Comparison of ENCODE assay signal across 1 cellular context in the genomic region with DNA sequence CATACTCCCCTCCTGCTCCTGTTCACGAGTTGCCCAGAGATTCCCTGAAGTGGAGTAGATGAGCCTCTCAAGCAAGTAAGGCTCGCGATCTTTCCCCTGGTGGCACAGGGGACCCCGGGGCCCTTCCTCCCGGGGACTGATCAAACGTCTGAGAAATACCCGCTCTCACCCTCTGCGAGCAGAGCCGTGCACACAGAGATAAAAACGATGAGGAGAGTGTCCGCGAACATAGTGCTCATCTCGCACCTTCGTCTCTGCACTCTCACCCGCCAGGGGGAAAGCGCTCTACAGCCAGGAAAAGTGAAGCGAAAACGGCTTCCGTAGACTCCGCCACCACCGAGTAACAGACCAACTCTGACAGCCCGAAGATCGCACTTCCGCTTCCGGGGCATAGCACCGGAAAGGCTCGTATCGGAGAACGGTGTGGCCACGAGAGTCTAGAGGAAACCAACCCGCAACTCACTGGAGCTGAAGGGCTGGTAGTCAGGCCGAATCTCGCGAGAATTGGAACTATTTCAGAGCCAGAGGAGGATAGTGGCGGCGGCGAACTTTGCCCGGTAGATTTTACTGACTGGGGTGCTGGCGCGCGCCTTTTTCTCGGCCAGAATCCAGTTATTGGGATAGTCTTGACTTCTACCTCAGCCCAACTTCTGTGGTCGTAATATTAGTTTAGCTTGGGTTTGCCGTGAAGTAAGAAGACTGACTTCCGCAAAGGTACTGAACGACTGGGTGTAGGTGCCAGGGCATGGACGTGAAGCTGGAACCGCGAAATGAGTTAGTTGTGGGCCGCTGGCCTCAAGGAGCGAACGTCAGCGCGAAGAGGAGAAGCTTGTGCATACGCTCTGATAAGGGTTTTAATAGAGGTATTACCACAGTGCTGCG.
A peak's percentile ranks its signal among the peaks of the same experiment; 100 is the strongest.
TF ChIP-seq lines count a peak whose summit lies in the region.

A gene with protein sequence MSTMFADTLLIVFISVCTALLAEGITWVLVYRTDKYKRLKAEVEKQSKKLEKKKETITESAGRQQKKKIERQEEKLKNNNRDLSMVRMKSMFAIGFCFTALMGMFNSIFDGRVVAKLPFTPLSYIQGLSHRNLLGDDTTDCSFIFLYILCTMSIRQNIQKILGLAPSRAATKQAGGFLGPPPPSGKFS (minus strand): TSS at position 356 of the 882 bp plus-strand sequence. CDS start 117 bp downstream, at position 239.

TF ChIP-seq in K562, 482 proteins besides CTCF, POLR2A, EP300 and RAD21 (continued from another document and continues in another):
- TF ChIP-seq, protein P1, sequence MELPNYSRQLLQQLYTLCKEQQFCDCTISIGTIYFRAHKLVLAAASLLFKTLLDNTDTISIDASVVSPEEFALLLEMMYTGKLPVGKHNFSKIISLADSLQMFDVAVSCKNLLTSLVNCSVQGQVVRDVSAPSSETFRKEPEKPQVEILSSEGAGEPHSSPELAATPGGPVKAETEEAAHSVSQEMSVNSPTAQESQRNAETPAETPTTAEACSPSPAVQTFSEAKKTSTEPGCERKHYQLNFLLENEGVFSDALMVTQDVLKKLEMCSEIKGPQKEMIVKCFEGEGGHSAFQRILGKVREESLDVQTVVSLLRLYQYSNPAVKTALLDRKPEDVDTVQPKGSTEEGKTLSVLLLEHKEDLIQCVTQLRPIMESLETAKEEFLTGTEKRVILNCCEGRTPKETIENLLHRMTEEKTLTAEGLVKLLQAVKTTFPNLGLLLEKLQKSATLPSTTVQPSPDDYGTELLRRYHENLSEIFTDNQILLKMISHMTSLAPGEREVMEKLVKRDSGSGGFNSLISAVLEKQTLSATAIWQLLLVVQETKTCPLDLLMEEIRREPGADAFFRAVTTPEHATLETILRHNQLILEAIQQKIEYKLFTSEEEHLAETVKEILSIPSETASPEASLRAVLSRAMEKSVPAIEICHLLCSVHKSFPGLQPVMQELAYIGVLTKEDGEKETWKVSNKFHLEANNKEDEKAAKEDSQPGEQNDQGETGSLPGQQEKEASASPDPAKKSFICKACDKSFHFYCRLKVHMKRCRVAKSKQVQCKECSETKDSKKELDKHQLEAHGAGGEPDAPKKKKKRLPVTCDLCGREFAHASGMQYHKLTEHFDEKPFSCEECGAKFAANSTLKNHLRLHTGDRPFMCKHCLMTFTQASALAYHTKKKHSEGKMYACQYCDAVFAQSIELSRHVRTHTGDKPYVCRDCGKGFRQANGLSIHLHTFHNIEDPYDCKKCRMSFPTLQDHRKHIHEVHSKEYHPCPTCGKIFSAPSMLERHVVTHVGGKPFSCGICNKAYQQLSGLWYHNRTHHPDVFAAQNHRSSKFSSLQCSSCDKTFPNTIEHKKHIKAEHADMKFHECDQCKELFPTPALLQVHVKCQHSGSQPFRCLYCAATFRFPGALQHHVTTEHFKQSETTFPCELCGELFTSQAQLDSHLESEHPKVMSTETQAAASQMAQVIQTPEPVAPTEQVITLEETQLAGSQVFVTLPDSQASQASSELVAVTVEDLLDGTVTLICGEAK (IDR thresholded peaks at IDR 0.05): peak; percentile 100
- TF ChIP-seq, protein P1 (CRISPR knock-in tag; IDR thresholded peaks at IDR 0.05): no peak
- TF ChIP-seq, protein P2, sequence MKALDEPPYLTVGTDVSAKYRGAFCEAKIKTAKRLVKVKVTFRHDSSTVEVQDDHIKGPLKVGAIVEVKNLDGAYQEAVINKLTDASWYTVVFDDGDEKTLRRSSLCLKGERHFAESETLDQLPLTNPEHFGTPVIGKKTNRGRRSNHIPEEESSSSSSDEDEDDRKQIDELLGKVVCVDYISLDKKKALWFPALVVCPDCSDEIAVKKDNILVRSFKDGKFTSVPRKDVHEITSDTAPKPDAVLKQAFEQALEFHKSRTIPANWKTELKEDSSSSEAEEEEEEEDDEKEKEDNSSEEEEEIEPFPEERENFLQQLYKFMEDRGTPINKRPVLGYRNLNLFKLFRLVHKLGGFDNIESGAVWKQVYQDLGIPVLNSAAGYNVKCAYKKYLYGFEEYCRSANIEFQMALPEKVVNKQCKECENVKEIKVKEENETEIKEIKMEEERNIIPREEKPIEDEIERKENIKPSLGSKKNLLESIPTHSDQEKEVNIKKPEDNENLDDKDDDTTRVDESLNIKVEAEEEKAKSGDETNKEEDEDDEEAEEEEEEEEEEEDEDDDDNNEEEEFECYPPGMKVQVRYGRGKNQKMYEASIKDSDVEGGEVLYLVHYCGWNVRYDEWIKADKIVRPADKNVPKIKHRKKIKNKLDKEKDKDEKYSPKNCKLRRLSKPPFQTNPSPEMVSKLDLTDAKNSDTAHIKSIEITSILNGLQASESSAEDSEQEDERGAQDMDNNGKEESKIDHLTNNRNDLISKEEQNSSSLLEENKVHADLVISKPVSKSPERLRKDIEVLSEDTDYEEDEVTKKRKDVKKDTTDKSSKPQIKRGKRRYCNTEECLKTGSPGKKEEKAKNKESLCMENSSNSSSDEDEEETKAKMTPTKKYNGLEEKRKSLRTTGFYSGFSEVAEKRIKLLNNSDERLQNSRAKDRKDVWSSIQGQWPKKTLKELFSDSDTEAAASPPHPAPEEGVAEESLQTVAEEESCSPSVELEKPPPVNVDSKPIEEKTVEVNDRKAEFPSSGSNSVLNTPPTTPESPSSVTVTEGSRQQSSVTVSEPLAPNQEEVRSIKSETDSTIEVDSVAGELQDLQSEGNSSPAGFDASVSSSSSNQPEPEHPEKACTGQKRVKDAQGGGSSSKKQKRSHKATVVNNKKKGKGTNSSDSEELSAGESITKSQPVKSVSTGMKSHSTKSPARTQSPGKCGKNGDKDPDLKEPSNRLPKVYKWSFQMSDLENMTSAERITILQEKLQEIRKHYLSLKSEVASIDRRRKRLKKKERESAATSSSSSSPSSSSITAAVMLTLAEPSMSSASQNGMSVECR (CRISPR knock-in tag; IDR thresholded peaks at IDR 0.05): peak; percentile 87
- TF ChIP-seq, protein P3, sequence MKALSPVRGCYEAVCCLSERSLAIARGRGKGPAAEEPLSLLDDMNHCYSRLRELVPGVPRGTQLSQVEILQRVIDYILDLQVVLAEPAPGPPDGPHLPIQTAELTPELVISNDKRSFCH (CRISPR knock-in tag; IDR thresholded peaks at IDR 0.05): no peak
- TF ChIP-seq, protein P3 (tag; IDR thresholded peaks at IDR 0.05): no peak; the same call in 1 of the 2 replicates
- no peak for TF ChIP-seq TCFL5 (CRISPR knock-in tag; conservative IDR thresholded peaks at IDR 0.05)
- no peak for TF ChIP-seq MAFG (tag; conservative IDR thresholded peaks at IDR 0.05)
- no peak for TF ChIP-seq BDP1 (IDR thresholded peaks at IDR 0.05; ENCODE audit: insufficient read depth, insufficient read length)
- TF ChIP-seq HMG20A (CRISPR knock-in tag; conservative IDR thresholded peaks at IDR 0.05): no peak
- TF ChIP-seq JUND (IDR thresholded peaks at IDR 0.05; ENCODE audit: borderline replicate concordance, low read depth, low read length): peak; percentile 71
- peak; percentile 24; the same call in 2 of the 3 replicates for TF ChIP-seq JUND (tag; IDR thresholded peaks at IDR 0.05; ENCODE audit: borderline replicate concordance, low read depth, low read length)
- TF ChIP-seq MTA3 (IDR thresholded peaks at IDR 0.05; ENCODE audit: borderline replicate concordance): peak; percentile 83
- TF ChIP-seq PPARD (CRISPR knock-in tag; IDR thresholded peaks at IDR 0.05): no peak
- TF ChIP-seq, protein P4, sequence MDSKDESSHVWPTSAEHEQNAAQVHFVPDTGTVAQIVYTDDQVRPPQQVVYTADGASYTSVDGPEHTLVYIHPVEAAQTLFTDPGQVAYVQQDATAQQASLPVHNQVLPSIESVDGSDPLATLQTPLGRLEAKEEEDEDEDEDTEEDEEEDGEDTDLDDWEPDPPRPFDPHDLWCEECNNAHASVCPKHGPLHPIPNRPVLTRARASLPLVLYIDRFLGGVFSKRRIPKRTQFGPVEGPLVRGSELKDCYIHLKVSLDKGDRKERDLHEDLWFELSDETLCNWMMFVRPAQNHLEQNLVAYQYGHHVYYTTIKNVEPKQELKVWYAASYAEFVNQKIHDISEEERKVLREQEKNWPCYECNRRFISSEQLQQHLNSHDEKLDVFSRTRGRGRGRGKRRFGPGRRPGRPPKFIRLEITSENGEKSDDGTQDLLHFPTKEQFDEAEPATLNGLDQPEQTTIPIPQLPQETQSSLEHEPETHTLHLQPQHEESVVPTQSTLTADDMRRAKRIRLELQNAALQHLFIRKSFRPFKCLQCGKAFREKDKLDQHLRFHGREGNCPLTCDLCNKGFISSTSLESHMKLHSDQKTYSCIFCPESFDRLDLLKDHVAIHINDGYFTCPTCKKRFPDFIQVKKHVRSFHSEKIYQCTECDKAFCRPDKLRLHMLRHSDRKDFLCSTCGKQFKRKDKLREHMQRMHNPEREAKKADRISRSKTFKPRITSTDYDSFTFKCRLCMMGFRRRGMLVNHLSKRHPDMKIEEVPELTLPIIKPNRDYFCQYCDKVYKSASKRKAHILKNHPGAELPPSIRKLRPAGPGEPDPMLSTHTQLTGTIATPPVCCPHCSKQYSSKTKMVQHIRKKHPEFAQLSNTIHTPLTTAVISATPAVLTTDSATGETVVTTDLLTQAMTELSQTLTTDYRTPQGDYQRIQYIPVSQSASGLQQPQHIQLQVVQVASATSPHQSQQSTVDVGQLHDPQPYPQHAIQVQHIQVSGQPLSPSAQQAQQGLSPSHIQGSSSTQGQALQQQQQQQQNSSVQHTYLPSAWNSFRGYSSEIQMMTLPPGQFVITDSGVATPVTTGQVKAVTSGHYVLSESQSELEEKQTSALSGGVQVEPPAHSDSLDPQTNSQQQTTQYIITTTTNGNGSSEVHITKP (IDR thresholded peaks at IDR 0.05; ENCODE audit: partially characterized antibody): peak; percentile 61
- TF ChIP-seq, protein P5, sequence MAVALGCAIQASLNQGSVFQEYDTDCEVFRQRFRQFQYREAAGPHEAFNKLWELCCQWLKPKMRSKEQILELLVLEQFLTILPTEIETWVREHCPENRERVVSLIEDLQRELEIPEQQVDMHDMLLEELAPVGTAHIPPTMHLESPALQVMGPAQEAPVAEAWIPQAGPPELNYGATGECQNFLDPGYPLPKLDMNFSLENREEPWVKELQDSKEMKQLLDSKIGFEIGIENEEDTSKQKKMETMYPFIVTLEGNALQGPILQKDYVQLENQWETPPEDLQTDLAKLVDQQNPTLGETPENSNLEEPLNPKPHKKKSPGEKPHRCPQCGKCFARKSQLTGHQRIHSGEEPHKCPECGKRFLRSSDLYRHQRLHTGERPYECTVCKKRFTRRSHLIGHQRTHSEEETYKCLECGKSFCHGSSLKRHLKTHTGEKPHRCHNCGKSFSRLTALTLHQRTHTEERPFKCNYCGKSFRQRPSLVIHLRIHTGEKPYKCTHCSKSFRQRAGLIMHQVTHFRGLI (CRISPR knock-in tag; IDR thresholded peaks at IDR 0.05): no peak
- peak in 1 of 2 experiments; percentile 69; a peak in 3 of 4 replicates for TF ChIP-seq MAZ (CRISPR knock-in tag; conservative IDR thresholded peaks at IDR 0.05 in 1 of 2, IDR thresholded peaks at IDR 0.05 in 1 of 2)
- no peak for TF ChIP-seq HMG20B (CRISPR knock-in tag; IDR thresholded peaks at IDR 0.05)
- TF ChIP-seq ARNT (IDR thresholded peaks at IDR 0.05): peak in 1 of 2 experiments; percentile 32; a peak in 2 of 4 replicates
- TF ChIP-seq, protein P6, sequence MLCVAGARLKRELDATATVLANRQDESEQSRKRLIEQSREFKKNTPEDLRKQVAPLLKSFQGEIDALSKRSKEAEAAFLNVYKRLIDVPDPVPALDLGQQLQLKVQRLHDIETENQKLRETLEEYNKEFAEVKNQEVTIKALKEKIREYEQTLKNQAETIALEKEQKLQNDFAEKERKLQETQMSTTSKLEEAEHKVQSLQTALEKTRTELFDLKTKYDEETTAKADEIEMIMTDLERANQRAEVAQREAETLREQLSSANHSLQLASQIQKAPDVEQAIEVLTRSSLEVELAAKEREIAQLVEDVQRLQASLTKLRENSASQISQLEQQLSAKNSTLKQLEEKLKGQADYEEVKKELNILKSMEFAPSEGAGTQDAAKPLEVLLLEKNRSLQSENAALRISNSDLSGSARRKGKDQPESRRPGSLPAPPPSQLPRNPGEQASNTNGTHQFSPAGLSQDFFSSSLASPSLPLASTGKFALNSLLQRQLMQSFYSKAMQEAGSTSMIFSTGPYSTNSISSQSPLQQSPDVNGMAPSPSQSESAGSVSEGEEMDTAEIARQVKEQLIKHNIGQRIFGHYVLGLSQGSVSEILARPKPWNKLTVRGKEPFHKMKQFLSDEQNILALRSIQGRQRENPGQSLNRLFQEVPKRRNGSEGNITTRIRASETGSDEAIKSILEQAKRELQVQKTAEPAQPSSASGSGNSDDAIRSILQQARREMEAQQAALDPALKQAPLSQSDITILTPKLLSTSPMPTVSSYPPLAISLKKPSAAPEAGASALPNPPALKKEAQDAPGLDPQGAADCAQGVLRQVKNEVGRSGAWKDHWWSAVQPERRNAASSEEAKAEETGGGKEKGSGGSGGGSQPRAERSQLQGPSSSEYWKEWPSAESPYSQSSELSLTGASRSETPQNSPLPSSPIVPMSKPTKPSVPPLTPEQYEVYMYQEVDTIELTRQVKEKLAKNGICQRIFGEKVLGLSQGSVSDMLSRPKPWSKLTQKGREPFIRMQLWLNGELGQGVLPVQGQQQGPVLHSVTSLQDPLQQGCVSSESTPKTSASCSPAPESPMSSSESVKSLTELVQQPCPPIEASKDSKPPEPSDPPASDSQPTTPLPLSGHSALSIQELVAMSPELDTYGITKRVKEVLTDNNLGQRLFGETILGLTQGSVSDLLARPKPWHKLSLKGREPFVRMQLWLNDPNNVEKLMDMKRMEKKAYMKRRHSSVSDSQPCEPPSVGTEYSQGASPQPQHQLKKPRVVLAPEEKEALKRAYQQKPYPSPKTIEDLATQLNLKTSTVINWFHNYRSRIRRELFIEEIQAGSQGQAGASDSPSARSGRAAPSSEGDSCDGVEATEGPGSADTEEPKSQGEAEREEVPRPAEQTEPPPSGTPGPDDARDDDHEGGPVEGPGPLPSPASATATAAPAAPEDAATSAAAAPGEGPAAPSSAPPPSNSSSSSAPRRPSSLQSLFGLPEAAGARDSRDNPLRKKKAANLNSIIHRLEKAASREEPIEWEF (CRISPR knock-in tag; IDR thresholded peaks at IDR 0.05): no peak
- peak; percentile 87 for TF ChIP-seq KDM5B (IDR thresholded peaks at IDR 0.05; ENCODE audit: insufficient replicate concordance, low read depth, low read length)
